ENCODE assay signal across 24 cellular contexts in genomic region chr10:97163141-97163540, GRCh38. TPM values are rescaled to one million over a fixed set of nuclear protein-coding genes. Genes with fewer than 3 reads are reported as not detected.
"Had no signal": no experiment of that assay in that cellular context is flagged by ENCODE, and none has a peak within 500 bp of the region (broad histone marks: within the 10 kb centered on the region; RNA-seq: fewer than 3 reads in every experiment).

No MANE protein-coding gene starts in this region.

- H3K27ac ChIP-seq: breast epithelium, Peyer's patch, SJSA1 had no signal

- H3K9me3 ChIP-seq: breast epithelium, MG63, Peyer's patch, SJSA1 had no signal

- H3K4me3 ChIP-seq: breast epithelium, MG63, Peyer's patch, SJSA1 had no signal

- H3K9me3 Mint-ChIP-seq: activated B cell treated with CpG ODN at 0.5 μM for 24 hours; activated CD4-positive, alpha-beta T cell treated with anti-CD3 and anti-CD28 coated beads, Interleukin-2, amount 10 ng/mL, durations not matched to agents 24 days and 14 days; activated T-cell treated with anti-CD3 and anti-CD28 coated beads, Interleukin-2, amount 50 U/mL, for 4 hours; T-cell had no signal

- FAIRE-seq: TTC549 had no signal

- H3K27ac Mint-ChIP-seq: activated B cell treated with CpG ODN at 0.5 μM for 24 hours; activated CD4-positive, alpha-beta T cell treated with anti-CD3 and anti-CD28 coated beads, Interleukin-2, amount 10 ng/mL, durations not matched to agents 24 days and 14 days; T-cell had no signal

- H3K36me3 Mint-ChIP-seq: T-cell had no signal

- H3K4me1 ChIP-seq: breast epithelium, Peyer's patch, SJSA1 had no signal

- DNase-seq: activated B cell treated with CpG ODN at 0.5 μM for 24 hours; activated CD4-positive, alpha-beta T cell treated with anti-CD3 and anti-CD28 coated beads for 1 hour; activated CD4-positive, alpha-beta T cell treated with anti-CD3 and anti-CD28 coated beads, Interleukin-2, amount 10 ng/mL, durations not matched to agents 24 days and 14 days; activated CD4-positive, alpha-beta T cell treated with anti-CD3 and anti-CD28 coated beads, Interleukin-2, amount 50 U/mL, for 48 hours; activated CD8-positive, alpha-beta memory T cell treated with anti-CD3 and anti-CD28 coated beads for 24 hours; activated gamma-delta T cell treated with Interleukin-2 at 50 U/mL for 16 hours; activated naive CD4-positive, alpha-beta T cell treated with anti-CD3 and anti-CD28 coated beads, Interleukin-2, amount 50 U/mL, for 16 hours; activated T-cell treated with anti-CD3 and anti-CD28 coated beads, Interleukin-2, amount 50 U/mL, for 4 hours; aorta; KBM-7; MG63; MV-4-11; NCI-H1105; NCI-H1436; NCI-H1694 treated with DMSO at 0.1 percent for 48 hours; NCI-H2029 treated with DMSO at 0.1 percent for 48 hours; NCI-H510A treated with DMSO at 0.1 percent for 48 hours; NCI-H69; Peyer's patch; T-cell; T1000 had no signal

- H3K36me3 ChIP-seq: breast epithelium, MG63, Peyer's patch, SJSA1 had no signal

- H3K27me3 ChIP-seq: breast epithelium, MG63, Peyer's patch had no signal

- ATAC-seq: activated T-cell treated with anti-CD3 and anti-CD28 coated beads, Interleukin-2, amount 50 U/mL, for 4 hours; T-cell had no signal

RNA-seq across cellular contexts. Expression of gene SLIT1, which starts 22.6 kb away (rescaled TPM):
- total RNA-seq: SJSA1 had no signal
